ENCODE assay signal across 11 cellular contexts in genomic region chr2:205797866-205798265, GRCh38.
A peak's percentile ranks its signal among the peaks of the same experiment; 100 is the strongest.
DNase-seq lines count a peak whose midpoint lies in the region; TF ChIP-seq lines count a peak whose summit lies in the region.
"Had no signal": no experiment of that assay in that cellular context is flagged by ENCODE, and none has a peak within 500 bp of the region (broad histone marks: within the 10 kb centered on the region; RNA-seq: fewer than 3 reads in every experiment).

No MANE protein-coding gene starts in this region.

- no peak overlapping the region for H3K4me3 Mint-ChIP-seq in nephron
- H3K4me3 Mint-ChIP-seq: B cell; CD8-positive, alpha-beta T cell had no signal

- H3K9me3 Mint-ChIP-seq in nephron, result peaks cover 17% of the 10 kb centered on the region
- H3K9me3 Mint-ChIP-seq: CD8-positive, alpha-beta T cell had no signal

- H3K36me3 ChIP-seq in esophagus muscularis mucosa (peaks cover 0 to 41% (median 19%) of the 10 kb centered on the region in 4 donors), stomach smooth muscle (ENCODE audit: control insufficient read depth in 2 of 2, insufficient read depth in 2 of 2, low read length in 2 of 2) (peaks cover 24 to 25% of the 10 kb centered on the region in 2 donors), esophagus squamous epithelium (peaks cover 0 to 37% (median 0%) of the 10 kb centered on the region in 3 donors)
- H3K36me3 ChIP-seq: HAP-1 had no signal

- peaks cover 4% of the 10 kb centered on the region for H3K27me3 Mint-ChIP-seq in nephron (ENCODE audit: low read depth)

- H3K9ac ChIP-seq in stomach smooth muscle (ENCODE audit: low read length in 2 of 2), result peak overlapping the region; percentile 39 to 58
- H3K9ac ChIP-seq: BLaER1 treated with 17β-estradiol and CSF1 and Interleukin-3, amounts not matched to agents 10 nM and 100 nM had no signal

- no peak for TF ChIP-seq EP300 in esophagus muscularis mucosa (IDR thresholded peaks at IDR 0.05)

- TF ChIP-seq POLR2A in esophagus muscularis mucosa (IDR thresholded peaks at IDR 0.05; ENCODE audit: low read depth) (no peak), esophagus squamous epithelium (IDR thresholded peaks at IDR 0.05) (no peak)

- H3K27me3 ChIP-seq in esophagus muscularis mucosa (no peaks in the 10 kb centered on the region), stomach smooth muscle (ENCODE audit: control insufficient read depth in 1 of 2, insufficient read depth in 2 of 2, low read length in 2 of 2) (no peaks in the 10 kb centered on the region), esophagus squamous epithelium (no peaks in the 10 kb centered on the region)

- peaks cover 67% of the 10 kb centered on the region for H3K36me3 Mint-ChIP-seq in nephron (ENCODE audit: low read depth)
- H3K36me3 Mint-ChIP-seq: CD8-positive, alpha-beta T cell had no signal

- no peak overlapping the region for H3K4me3 ChIP-seq in esophagus muscularis mucosa
- H3K4me3 ChIP-seq in stomach smooth muscle (ENCODE audit: low read length in 2 of 2), result no peak overlapping the region
- no peak overlapping the region for H3K4me3 ChIP-seq in esophagus squamous epithelium
- H3K4me3 ChIP-seq: BLaER1 treated with 17β-estradiol and CSF1 and Interleukin-3, amounts not matched to agents 10 nM and 100 nM; HAP-1 had no signal

- WGBS in esophagus muscularis mucosa, result 63% methylated on average over 4 of the region's 4 CpGs
- WGBS in esophagus squamous epithelium, 2 donors, result 67 to 87% methylated on average over 4 of the region's 4 CpGs

- peaks cover 15% of the 10 kb centered on the region for H3K4me1 Mint-ChIP-seq in nephron
- H3K4me1 Mint-ChIP-seq: B cell had no signal

- peaks cover 0 to 15% (median 9%) of the 10 kb centered on the region in 4 donors for H3K9me3 ChIP-seq in esophagus muscularis mucosa
- H3K9me3 ChIP-seq in stomach smooth muscle (ENCODE audit: control insufficient read depth in 2 of 2, low read length in 2 of 2), result peaks cover 0 to 4% of the 10 kb centered on the region in 2 donors
- peaks cover 0 to 13% (median 0%) of the 10 kb centered on the region in 3 donors for H3K9me3 ChIP-seq in esophagus squamous epithelium
- H3K9me3 ChIP-seq: HAP-1 had no signal

- DNase-seq in esophagus muscularis mucosa (ENCODE audit: extremely low spot score) (no peak), GM10248 (ENCODE audit: extremely low spot score) (no peak), esophagus squamous epithelium (lab: John Stamatoyannopoulos, UW) (no peak), COLO668 (lab: John Stamatoyannopoulos, UW; ENCODE audit: unreplicated experiment) (no peak)
- DNase-seq: CD8-positive, alpha-beta T cell; COR-L47 had no signal

- H3K4me1 ChIP-seq in esophagus muscularis mucosa, result peaks cover 7 to 88% (median 64%) of the 10 kb centered on the region in 4 donors
- peaks cover 64% of the 10 kb centered on the region for H3K4me1 ChIP-seq in stomach smooth muscle (ENCODE audit: control insufficient read depth, insufficient read depth, low read length)
- H3K4me1 ChIP-seq in esophagus squamous epithelium, result peaks cover 0 to 24% (median 9%) of the 10 kb centered on the region in 3 donors
- H3K4me1 ChIP-seq: HAP-1 had no signal

- POLR2A ChIA-PET in GM10248 (lab: Yijun Ruan, JAX), result no interaction called here

- intact Hi-C loops in esophagus muscularis mucosa (cut with DNase I), result no loop called here
- intact Hi-C loops in esophagus squamous epithelium (cut with DNase I), result no loop called here

- peak overlapping the region in 2 of 3 experiments; percentile 35 to 85 for H3K27ac Mint-ChIP-seq in nephron
- H3K27ac Mint-ChIP-seq: B cell; CD8-positive, alpha-beta T cell had no signal

- no peak for TF ChIP-seq CTCF in esophagus muscularis mucosa (IDR thresholded peaks at IDR 0.05)
- TF ChIP-seq CTCF in nephron (IDR thresholded peaks at IDR 0.05; ENCODE audit: unreplicated experiment in 3 of 3), result no peak
- TF ChIP-seq CTCF in GM10248 (IDR thresholded peaks at IDR 0.05; ENCODE audit: control extremely low read depth, extremely low read depth, low read depth, missing control alignments), result no peak
- TF ChIP-seq CTCF in esophagus squamous epithelium (IDR thresholded peaks at IDR 0.05), result no peak

- H3K27ac ChIP-seq in esophagus muscularis mucosa (replicated peaks in 1 of 4), result peak overlapping the region; percentile 80 to 98 (median 90)
- H3K27ac ChIP-seq in stomach smooth muscle (ENCODE audit: low read length), result peak overlapping the region; percentile 98
- peak overlapping the region in 2 of 4 donors; percentile 69 to 74 for H3K27ac ChIP-seq in esophagus squamous epithelium
- H3K27ac ChIP-seq: BLaER1 treated with 17β-estradiol and CSF1 and Interleukin-3, amounts not matched to agents 10 nM and 100 nM had no signal

- CTCF ChIA-PET in GM10248 (lab: Yijun Ruan, JAX), result interaction anchor here (1.6 kb wide), 1 partner anchor 16 kb away, joined by 5 read pairs; no protein-coding TSS in a partner anchor
